Comparison of ENCODE assay signal across 1 cellular context in the genomic region with DNA sequence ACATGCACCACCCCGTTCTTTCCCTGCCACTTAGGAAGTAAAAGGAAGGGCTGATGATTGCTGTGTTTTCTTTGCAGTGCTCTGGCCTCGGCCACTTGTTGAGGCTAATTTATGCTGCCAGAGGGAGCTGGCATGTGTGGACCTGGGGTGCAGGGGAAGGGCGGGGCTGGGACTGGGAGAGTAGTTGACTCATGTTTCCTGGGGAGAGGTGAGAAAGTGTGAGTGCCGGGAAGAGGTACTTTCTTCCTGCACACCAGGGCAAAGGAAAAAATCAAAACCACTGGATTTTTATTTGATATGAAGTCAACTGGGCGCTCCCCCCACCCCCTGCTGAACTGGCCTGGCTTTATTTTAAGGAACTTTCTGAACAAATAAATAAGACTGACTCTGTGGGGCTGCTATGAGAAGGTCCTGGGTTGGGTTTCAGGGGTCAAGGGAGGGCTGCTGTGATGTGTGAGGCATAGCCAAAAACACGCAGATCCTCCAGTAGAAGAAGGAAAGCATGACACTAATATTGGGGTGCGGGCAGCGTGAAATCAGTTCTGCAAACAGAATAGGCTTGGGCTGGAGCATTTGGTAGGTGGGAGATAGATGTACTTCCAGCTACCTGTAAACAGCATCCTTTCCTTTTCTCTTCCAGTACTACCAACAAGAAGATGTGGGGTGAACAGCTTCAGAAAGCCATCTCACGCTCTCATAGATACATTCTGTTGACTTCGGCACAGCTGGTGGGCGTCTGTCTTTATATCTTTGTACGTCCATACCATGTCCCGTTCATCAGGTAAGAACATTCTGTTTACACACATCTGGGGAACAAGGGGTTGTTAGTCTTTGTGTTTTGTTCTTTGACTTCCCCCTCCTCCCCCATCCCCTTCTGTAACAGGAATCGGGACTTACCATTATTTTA.
TF ChIP-seq lines count a peak whose summit lies in the region.

No MANE protein-coding gene starts in this region.

TF ChIP-seq in K562, 482 proteins besides CTCF, POLR2A, EP300 and RAD21 (continued from another document):
- no peak for TF ChIP-seq CUX1 (CRISPR knock-in tag; IDR thresholded peaks at IDR 0.05)
- no peak for TF ChIP-seq FUS (optimal IDR thresholded peaks at IDR 0.05; ENCODE audit: low read depth, low read length)
- no peak for TF ChIP-seq BRD9 (IDR thresholded peaks at IDR 0.05; ENCODE audit: low read depth, partially characterized antibody)
- TF ChIP-seq GTF3C2 (IDR thresholded peaks at IDR 0.05; ENCODE audit: borderline replicate concordance, extremely low read depth, insufficient read length) = no peak
- TF ChIP-seq FOXO4 (CRISPR knock-in tag; IDR thresholded peaks at IDR 0.05) = no peak
- no peak for TF ChIP-seq POLR3A (IDR thresholded peaks at IDR 0.05; ENCODE audit: borderline replicate concordance, extremely low read depth, insufficient read depth, insufficient read length)
